In the genomic region with DNA sequence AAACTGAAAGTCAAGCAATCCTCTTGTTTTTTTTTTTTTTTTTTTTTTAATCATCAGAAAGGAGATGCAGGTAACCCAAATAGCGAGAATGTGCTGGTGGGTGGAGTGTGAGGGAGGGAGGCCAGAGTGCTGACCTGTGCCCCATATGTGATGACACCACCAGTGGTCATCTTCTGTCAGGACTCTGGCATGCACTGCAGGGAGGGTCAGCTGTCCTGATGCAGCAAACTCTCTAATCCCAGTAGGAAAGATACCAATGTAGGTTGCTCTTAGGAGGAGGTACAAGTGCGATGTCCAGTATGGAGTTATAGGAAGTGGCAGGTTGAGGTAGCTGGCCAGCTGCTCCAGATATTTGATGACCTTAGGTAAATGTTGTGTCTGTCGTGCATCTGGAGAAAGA, we compare ENCODE assay signal across 20 cellular contexts. TPM values are rescaled to one million over a fixed set of nuclear protein-coding genes. Genes with fewer than 3 reads are reported as not detected.
DNase-seq lines count a peak whose midpoint lies in the region; ATAC-seq and TF ChIP-seq lines count a peak whose summit lies in the region.
"Had no signal": no experiment of that assay in that cellular context is flagged by ENCODE, and none has a peak within 500 bp of the region (broad histone marks: within the 10 kb centered on the region; RNA-seq: fewer than 3 reads in every experiment).

No MANE protein-coding gene starts in this region.

- no peak overlapping the region for H3K4me3 ChIP-seq in MG63
- H3K4me3 ChIP-seq in foreskin fibroblast (ENCODE audit: low read depth in 1 of 2, low read length in 2 of 2), result no peak overlapping the region
- no peak overlapping the region for H3K4me3 ChIP-seq in vagina
- H3K4me3 ChIP-seq: K562, SJCRH30 had no signal

- H3K27me3 Mint-ChIP-seq in activated CD4-positive, alpha-beta T cell treated with anti-CD3 and anti-CD28 coated beads, Interleukin-2, amount 10 ng/mL, durations not matched to agents 24 days and 14 days, result no peaks in the 10 kb centered on the region

- no peaks in the 10 kb centered on the region for H3K9me3 Mint-ChIP-seq in activated CD4-positive, alpha-beta T cell treated with anti-CD3 and anti-CD28 coated beads, Interleukin-2, amount 10 ng/mL, durations not matched to agents 24 days and 14 days

- no peak overlapping the region for H3K27ac Mint-ChIP-seq in activated CD4-positive, alpha-beta T cell treated with anti-CD3 and anti-CD28 coated beads, Interleukin-2, amount 10 ng/mL, durations not matched to agents 24 days and 14 days
- H3K27ac Mint-ChIP-seq: B cell; CD4-positive, CD25-positive, alpha-beta regulatory T cell had no signal

- no peaks in the 10 kb centered on the region for H3K4me1 Mint-ChIP-seq in activated CD4-positive, alpha-beta T cell treated with anti-CD3 and anti-CD28 coated beads, Interleukin-2, amount 10 ng/mL, durations not matched to agents 24 days and 14 days
- H3K4me1 Mint-ChIP-seq: B cell; CD4-positive, CD25-positive, alpha-beta regulatory T cell had no signal

- intact Hi-C loops in activated CD4-positive, alpha-beta T cell treated with anti-CD3 and anti-CD28 coated beads, Interleukin-2, amount 10 ng/mL, durations not matched to agents 24 days and 14 days (cut with micrococcal nuclease), result no loop called here
- intact Hi-C loops in vagina (cut with DNase I), result no loop called here
- intact Hi-C loops in posterior cingulate gyrus (cut with DNase I), result no loop called here

- TF ChIP-seq POLR2A in vagina (IDR thresholded peaks at IDR 0.05), result no peak

- no peaks in the 10 kb centered on the region for H3K4me1 ChIP-seq in vagina
- H3K4me1 ChIP-seq: SJCRH30 had no signal

- DNase-seq in activated CD4-positive, alpha-beta T cell treated with anti-CD3 and anti-CD28 coated beads, Interleukin-2, amount 10 ng/mL, durations not matched to agents 24 days and 14 days, result peak; percentile 6
- DNase-seq in activated CD4-positive, alpha-beta T cell treated with anti-CD3 and anti-CD28 coated beads for 48 hours, result no peak
- peak; percentile 5 for DNase-seq in MG63
- peak; percentile 56 to 69 for DNase-seq in foreskin fibroblast
- peak; percentile 37 to 46 for DNase-seq in vagina (ENCODE audit: extremely low spot score in 2 of 2)
- DNase-seq in posterior cingulate gyrus, result no peak
- no peak for DNase-seq in RWPE1 (ENCODE audit: low spot score)
- DNase-seq: Calu3; CD4-positive, CD25-positive, alpha-beta regulatory T cell; MV-4-11; NCI-H187 treated with DMSO at 0.1 percent for 48 hours; NCI-H2227 treated with DMSO at 0.1 percent for 48 hours; NCI-H510A treated with DMSO at 0.1 percent for 48 hours; NCI-H774; OCI-M1; SJCRH30 had no signal

- no peak for TF ChIP-seq CTCF in foreskin fibroblast (IDR thresholded peaks at IDR 0.05; ENCODE audit: low read depth, low read length)
- no peak for TF ChIP-seq CTCF in vagina (IDR thresholded peaks at IDR 0.05)
- TF ChIP-seq CTCF in RWPE1 (conservative IDR thresholded peaks at IDR 0.05; ENCODE audit: low read depth), result no peak

- H3K9me3 ChIP-seq in MG63 (no peaks in the 10 kb centered on the region), vagina (no peaks in the 10 kb centered on the region)
- H3K9me3 ChIP-seq: SJCRH30 had no signal

- no peaks in the 10 kb centered on the region for H3K27me3 ChIP-seq in MG63
- H3K27me3 ChIP-seq in vagina, result no peaks in the 10 kb centered on the region
- H3K27me3 ChIP-seq: SJCRH30 had no signal

- H3K27ac ChIP-seq in vagina (no peak overlapping the region), RWPE1 (no peak overlapping the region)
- H3K27ac ChIP-seq: 22Rv1, SJCRH30 had no signal

- no peaks in the 10 kb centered on the region for H3K36me3 Mint-ChIP-seq in activated CD4-positive, alpha-beta T cell treated with anti-CD3 and anti-CD28 coated beads, Interleukin-2, amount 10 ng/mL, durations not matched to agents 24 days and 14 days (ENCODE audit: low read depth)
- H3K36me3 Mint-ChIP-seq: CD4-positive, CD25-positive, alpha-beta regulatory T cell had no signal

- CTCF ChIA-PET in RWPE1 (lab: Yijun Ruan, JAX), result no interaction called here

- H3K4me3 Mint-ChIP-seq in activated CD4-positive, alpha-beta T cell treated with anti-CD3 and anti-CD28 coated beads, Interleukin-2, amount 10 ng/mL, durations not matched to agents 24 days and 14 days, result no peak overlapping the region
- H3K4me3 Mint-ChIP-seq: B cell; CD4-positive, CD25-positive, alpha-beta regulatory T cell had no signal

- POLR2A ChIA-PET in RWPE1 (lab: Yijun Ruan, JAX; ENCODE audit: low non-redundant PET), result no interaction called here

- H3K36me3 ChIP-seq in MG63, result no peaks in the 10 kb centered on the region
- no peaks in the 10 kb centered on the region for H3K36me3 ChIP-seq in vagina
- H3K36me3 ChIP-seq: SJCRH30 had no signal

- ATAC-seq in HG02763 (IDR thresholded peaks at IDR 0.05; ENCODE audit: unreplicated experiment), result no peak
- ATAC-seq: K562 had no signal

RNA-seq across cellular contexts. Expression of a gene that starts 2.8 kb away (rescaled TPM):
- not detected in 2 replicates for total RNA-seq in activated CD4-positive, alpha-beta T cell treated with anti-CD3 and anti-CD28 coated beads, Interleukin-2, amount 10 ng/mL, durations not matched to agents 24 days and 14 days
- not detected in 2 replicates for total RNA-seq in MG63 (2014; rRNA removed; shearing (Covaris generic); ENCODE audit: low replicate concordance)
- total RNA-seq in vagina, result not detected
- total RNA-seq: B cell; Calu3; CD4-positive, CD25-positive, alpha-beta regulatory T cell; K562; SJCRH30 had no signal

RNA-seq across cellular contexts. Expression of a gene that starts 53.9 kb away (rescaled TPM):
- total RNA-seq in activated CD4-positive, alpha-beta T cell treated with anti-CD3 and anti-CD28 coated beads, Interleukin-2, amount 10 ng/mL, durations not matched to agents 24 days and 14 days, result 0.72 and 0.95 TPM in 2 replicates
- total RNA-seq in MG63 (2014; rRNA removed; shearing (Covaris generic); ENCODE audit: low replicate concordance), result 61.5 and 148 TPM in 2 replicates
- total RNA-seq in vagina, result 1,106 TPM

RNA-seq across cellular contexts. Expression of a gene that starts 59.1 kb away (rescaled TPM):
- not detected in 2 replicates for total RNA-seq in activated CD4-positive, alpha-beta T cell treated with anti-CD3 and anti-CD28 coated beads, Interleukin-2, amount 10 ng/mL, durations not matched to agents 24 days and 14 days
- total RNA-seq in MG63 (2014; rRNA removed; shearing (Covaris generic); ENCODE audit: low replicate concordance), result not detected in 2 replicates
- total RNA-seq in vagina, result not detected
- total RNA-seq: B cell; CD4-positive, CD25-positive, alpha-beta regulatory T cell; K562; SJCRH30 had no signal

Comparison
In these comparisons a context has a peak if more than half of its experiments do, and no peak if none do; other contexts are left out.
1. DNase-seq: peak in activated CD4-positive, alpha-beta T cell treated with anti-CD3 and anti-CD28 coated beads, Interleukin-2, amount 10 ng/mL, durations not matched to agents 24 days and 14 days (single experiment), MG63 (single experiment), foreskin fibroblast (2 of 2) and vagina (2 of 2); none in activated CD4-positive, alpha-beta T cell treated with anti-CD3 and anti-CD28 coated beads for 48 hours (single experiment), posterior cingulate gyrus (0 of 10) and RWPE1 (single experiment).
2. RNA of a gene that starts 53.9 kb away (total RNA-seq): 1,106 TPM in vagina (single experiment) and 61.5 to 148 TPM in MG63; 0.72 to 0.95 TPM in activated CD4-positive, alpha-beta T cell treated with anti-CD3 and anti-CD28 coated beads, Interleukin-2, amount 10 ng/mL, durations not matched to agents 24 days and 14 days; every median in the first group is over 10 times any median in the second.